ENCODE assay signal across 27 cellular contexts in genomic region chr15:98232761-98233160, GRCh38.
"Had no signal": no experiment of that assay in that cellular context is flagged by ENCODE, and none has a peak within 500 bp of the region (broad histone marks: within the 10 kb centered on the region; RNA-seq: fewer than 3 reads in every experiment).

No MANE protein-coding gene starts in this region.

- H3K4me1 ChIP-seq: ascending aorta, body of pancreas had no signal

- H3K27me3 ChIP-seq: ascending aorta, body of pancreas had no signal

- DNase-seq: activated CD4-positive, alpha-beta T cell treated with anti-CD3 and anti-CD28 coated beads for 48 hours; activated CD4-positive, alpha-beta T cell treated with anti-CD3 and anti-CD28 coated beads, Interleukin-2, amount 50 U/mL, for 4 hours; activated CD4-positive, CD25-positive, alpha-beta regulatory T cell treated with anti-CD3 and anti-CD28 coated beads, Interleukin-2, amount 50 U/mL, for 72 hours; activated CD8-positive, alpha-beta memory T cell treated with anti-CD3 and anti-CD28 coated beads, Interleukin-2, amount 50 U/mL, for 48 hours; activated CD8-positive, alpha-beta T cell treated with anti-CD3 and anti-CD28 coated beads, Interleukin-2, amount 10 ng/mL, durations not matched to agents 7 days and 5 days; activated naive CD8-positive, alpha-beta T cell treated with anti-CD3 and anti-CD28 coated beads, Interleukin-2, amount 50 U/mL, for 24 hours; activated T-cell treated with anti-CD3 and anti-CD28 coated beads, Interleukin-2, amount 50 U/mL, for 1 hour; amniotic stem cell; body of pancreas; MM.1S; NCI-H1105; NCI-H1436; NCI-H187; NCI-H2081; NCI-H2227 treated with DMSO at 0.1 percent for 48 hours; NCI-H446 treated with DMSO at 0.1 percent for 48 hours; NCI-H524 treated with DMSO at 0.1 percent for 48 hours; NCI-H774; OCI-M1; RPMI8226; SIG-M5; T-helper 17 cell; T-helper 9 cell had no signal

- H3K27ac ChIP-seq: ascending aorta, body of pancreas had no signal

- ATAC-seq: activated CD8-positive, alpha-beta T cell treated with anti-CD3 and anti-CD28 coated beads, Interleukin-2, amount 10 ng/mL, durations not matched to agents 7 days and 5 days; activated naive CD4-positive, alpha-beta T cell treated with anti-CD3 and anti-CD28 coated beads, Interleukin-2, amount 50 U/mL, for 72 hours; activated naive CD8-positive, alpha-beta T cell treated with anti-CD3 and anti-CD28 coated beads, Interleukin-2, amount 50 U/mL, for 24 hours; body of pancreas; Panc1; T-helper 17 cell; WTC11 had no signal
